Comparison of ENCODE assay signal across 8 cellular contexts in genomic region chr1:40161888-40162397, GRCh38. TPM values are rescaled to one million over a fixed set of nuclear protein-coding genes. Genes with fewer than 3 reads are reported as not detected.
DNase-seq lines count a peak whose midpoint lies in the region.

No MANE protein-coding gene starts in this region.

- no peak overlapping the region for H3K27ac Mint-ChIP-seq in activated T-cell treated with anti-CD3 and anti-CD28 coated beads, Interleukin-2, amount 50 U/mL, for 24 hours

- H3K9me3 Mint-ChIP-seq in activated T-cell treated with anti-CD3 and anti-CD28 coated beads, Interleukin-2, amount 50 U/mL, for 24 hours: no peaks in the 10 kb centered on the region

- WGBS in iPS DF 6.9 (ENCODE audit: insufficient coverage, insufficient read length): no CpG with 5 or more reads among the region's 16 CpGs

- no peaks in the 10 kb centered on the region for H3K27me3 ChIP-seq in SJCRH30
- H3K27me3 ChIP-seq in iPS DF 6.9 (ENCODE audit: control insufficient read depth, insufficient read depth, low read length): no peaks in the 10 kb centered on the region

- no peaks in the 10 kb centered on the region for H3K9me3 ChIP-seq in SJCRH30 (replicated peaks)
- H3K9me3 ChIP-seq in iPS DF 6.9 (ENCODE audit: control insufficient read depth, insufficient read depth, low read length): no peaks in the 10 kb centered on the region

- H3K36me3 ChIP-seq in SJCRH30: no peaks in the 10 kb centered on the region
- H3K36me3 ChIP-seq in iPS DF 6.9 (ENCODE audit: control insufficient read depth, insufficient read depth, low read length): no peaks in the 10 kb centered on the region

- no peak overlapping the region for H3K4me3 Mint-ChIP-seq in activated T-cell treated with anti-CD3 and anti-CD28 coated beads, Interleukin-2, amount 50 U/mL, for 24 hours

- peak; percentile 10 for DNase-seq in activated T-cell treated with anti-CD3 and anti-CD28 coated beads for 1 hour (ENCODE audit: low read depth)
- DNase-seq in activated T-cell treated with anti-CD3 and anti-CD28 coated beads, Interleukin-2, amount 50 U/mL, for 24 hours: no peak
- no peak for DNase-seq in SJCRH30
- no peak for DNase-seq in iPS DF 6.9 (ENCODE audit: low read depth, low spot score)
- no peak for DNase-seq in T-helper 1 cell
- DNase-seq in OCI-M2 (lab: John Stamatoyannopoulos, UW; ENCODE audit: unreplicated experiment): no peak
- no peak for DNase-seq in occipital lobe (lab: John Stamatoyannopoulos, UW)

- H3K27ac ChIP-seq in SJCRH30 (peak overlapping the region; percentile 76), iPS DF 6.9 (ENCODE audit: low read length) (no peak overlapping the region), temporal lobe (ENCODE audit: low read depth, low read length) (peak overlapping the region; percentile 90)

- H3K27me3 Mint-ChIP-seq in activated T-cell treated with anti-CD3 and anti-CD28 coated beads, Interleukin-2, amount 50 U/mL, for 24 hours: no peaks in the 10 kb centered on the region

- H3K4me1 ChIP-seq in SJCRH30 (no peaks in the 10 kb centered on the region; the same call in 1 of the 2 replicates), iPS DF 6.9 (ENCODE audit: control insufficient read depth, insufficient read depth, low read length) (no peaks in the 10 kb centered on the region)

- H3K4me3 ChIP-seq in SJCRH30: peak overlapping the region; percentile 90
- H3K4me3 ChIP-seq in iPS DF 6.9 (ENCODE audit: low read length): peak overlapping the region; percentile 94

- H3K4me1 Mint-ChIP-seq in activated T-cell treated with anti-CD3 and anti-CD28 coated beads, Interleukin-2, amount 50 U/mL, for 24 hours (ENCODE audit: low read depth): peaks cover 10% of the 10 kb centered on the region

- H3K36me3 Mint-ChIP-seq in activated T-cell treated with anti-CD3 and anti-CD28 coated beads, Interleukin-2, amount 50 U/mL, for 24 hours (ENCODE audit: low read depth): peaks cover 15% of the 10 kb centered on the region

RNA-seq across cellular contexts. Expression of gene RLF, which starts 0.8 kb away (rescaled TPM):
- total RNA-seq in SJCRH30 (2014; rRNA removed; shearing (Covaris generic)): 36.2 and 37.5 TPM in 2 replicates
- total RNA-seq in temporal lobe: 66.1 TPM
- 101 TPM for total RNA-seq in occipital lobe
